In genomic region chr3:107543666-107544065, GRCh38 we compare ENCODE assay signal across 10 cellular contexts. TPM values are rescaled to one million over a fixed set of nuclear protein-coding genes. Genes with fewer than 3 reads are reported as not detected.
DNase-seq lines count a peak whose midpoint lies in the region; ATAC-seq, FAIRE-seq and TF ChIP-seq lines count a peak whose summit lies in the region.
"Had no signal": no experiment of that assay in that cellular context is flagged by ENCODE, and none has a peak within 500 bp of the region (broad histone marks: within the 10 kb centered on the region; RNA-seq: fewer than 3 reads in every experiment).

No MANE protein-coding gene starts in this region.

- in situ Hi-C loops in astrocyte of the spinal cord (cut with HindIII; ENCODE audit: low sequenced_read_pairs): no loop called here

- peaks cover 22% of the 10 kb centered on the region for H3K79me1 ChIP-seq in mesenchymal stem cell (replicated peaks; ENCODE audit: low read length, poor library complexity, severe bottlenecking)

- H3K4me2 ChIP-seq in DND-41 (ENCODE audit: insufficient read depth, low read length) (no peak overlapping the region), mesenchymal stem cell (ENCODE audit: low read length, poor library complexity, severe bottlenecking) (no peak overlapping the region)

- WGBS in mesenchymal stem cell: 91% methylated on average over 4 of the region's 4 CpGs

- H3K4me3 ChIP-seq in DND-41 (ENCODE audit: low read depth in 1 of 2, low read length in 2 of 2) (no peak overlapping the region), astrocyte of the spinal cord (ENCODE audit: low read depth, low read length) (no peak overlapping the region), mesenchymal stem cell (ENCODE audit: insufficient read depth in 1 of 2, low read depth in 1 of 2, low read length in 2 of 2) (no peak overlapping the region)

- no peaks in the 10 kb centered on the region for H3K4me1 ChIP-seq in DND-41 (ENCODE audit: insufficient read depth, low read length)
- no peaks in the 10 kb centered on the region for H3K4me1 ChIP-seq in mesenchymal stem cell (ENCODE audit: control insufficient read depth, insufficient read depth, low read depth, low read length)

- no peak overlapping the region for H3K23ac ChIP-seq in mesenchymal stem cell (ENCODE audit: low read length in 2 of 2)

- no peak for TF ChIP-seq EP300 in Ishikawa (IDR thresholded peaks at IDR 0.05; ENCODE audit: borderline replicate concordance)

- H3K9ac ChIP-seq in DND-41 (ENCODE audit: low read depth, low read length) (no peak overlapping the region), mesenchymal stem cell (ENCODE audit: low read length) (no peak overlapping the region)

- FAIRE-seq in RCC 7860 (lab: Jason Lieb, UNC): no peak

- no peak overlapping the region for H3K18ac ChIP-seq in mesenchymal stem cell (ENCODE audit: low read depth in 1 of 2, low read length in 2 of 2)

- no peak overlapping the region for H4K8ac ChIP-seq in mesenchymal stem cell (ENCODE audit: low read length)

- TF ChIP-seq CTCF in DND-41 (IDR thresholded peaks at IDR 0.05; ENCODE audit: borderline replicate concordance, extremely low read depth, low read length, poor library complexity, severe bottlenecking): peak; percentile 36
- TF ChIP-seq CTCF in astrocyte of the spinal cord (IDR thresholded peaks at IDR 0.05; ENCODE audit: low read depth, low read length): peak; percentile 24

- H2BK5ac ChIP-seq in mesenchymal stem cell (ENCODE audit: low read depth, low read length, poor library complexity, severe bottlenecking): no peak overlapping the region

- H2BK12ac ChIP-seq in mesenchymal stem cell (ENCODE audit: low read length in 2 of 2): no peak overlapping the region

- no peak overlapping the region for H2BK120ac ChIP-seq in mesenchymal stem cell (ENCODE audit: low read depth, low read length)

- peak; percentile 53 for TF ChIP-seq RAD21 in Ishikawa (IDR thresholded peaks at IDR 0.05; ENCODE audit: low read depth)

- H3K27ac ChIP-seq in DND-41 (ENCODE audit: low read length) (no peak overlapping the region), mesenchymal stem cell (ENCODE audit: low read length, poor library complexity, severe bottlenecking) (no peak overlapping the region)

- H3K36me3 ChIP-seq in DND-41 (ENCODE audit: insufficient read depth, low read length) (peaks cover 3% of the 10 kb centered on the region; the same call in 1 of the 2 replicates), mesenchymal stem cell (ENCODE audit: control insufficient read depth in 1 of 2, insufficient read depth in 2 of 2, low read depth in 1 of 2, low read length in 2 of 2) (peaks cover 0 to 3% of the 10 kb centered on the region in 2 experiments)

- H3K4ac ChIP-seq in mesenchymal stem cell (ENCODE audit: low read depth in 1 of 2, low read length in 2 of 2): no peak overlapping the region

- ATAC-seq in DND-41 (ENCODE audit: insufficient read depth, low read depth): no peak
- no peak for ATAC-seq in HG03571 (IDR thresholded peaks at IDR 0.05; ENCODE audit: unreplicated experiment)
- ATAC-seq: left ventricle myocardium superior, T-cell had no signal

- H3K14ac ChIP-seq in mesenchymal stem cell (ENCODE audit: low read length in 2 of 2): no peak overlapping the region

- H3K9me3 ChIP-seq in DND-41 (ENCODE audit: insufficient read depth, low read length, severe bottlenecking): no peaks in the 10 kb centered on the region
- no peaks in the 10 kb centered on the region for H3K9me3 ChIP-seq in mesenchymal stem cell (ENCODE audit: control insufficient read depth, low read length)

- H3K27me3 ChIP-seq in DND-41 (ENCODE audit: insufficient read depth, low read length, poor library complexity): no peaks in the 10 kb centered on the region
- H3K27me3 ChIP-seq in mesenchymal stem cell (ENCODE audit: control insufficient read depth in 1 of 2, insufficient read depth in 1 of 2, low read length in 2 of 2): no peaks in the 10 kb centered on the region

- H3K79me2 ChIP-seq in DND-41 (ENCODE audit: insufficient read depth, low read length): peaks cover 28% of the 10 kb centered on the region

- H4K91ac ChIP-seq in mesenchymal stem cell (ENCODE audit: low read length): no peak overlapping the region

- H4K20me1 ChIP-seq in DND-41 (ENCODE audit: insufficient read depth, low read length): peaks cover 2% of the 10 kb centered on the region

- no peak overlapping the region for H2BK15ac ChIP-seq in mesenchymal stem cell (ENCODE audit: low read depth, poor library complexity, severe bottlenecking)

- H2AFZ ChIP-seq in DND-41 (ENCODE audit: low read depth, low read length) (no peak overlapping the region), mesenchymal stem cell (ENCODE audit: low read depth, low read length) (no peak overlapping the region)

- H2AK5ac ChIP-seq in mesenchymal stem cell (ENCODE audit: low read length, severe bottlenecking): no peak overlapping the region

- DNase-seq in DND-41 (no peak), astrocyte of the spinal cord (ENCODE audit: low read depth, low spot score) (no peak), mesenchymal stem cell (peak; percentile 25), COLO829 (ENCODE audit: low spot score) (no peak), RCC 7860 (ENCODE audit: low spot score) (no peak)
- DNase-seq in activated naive CD4-positive, alpha-beta T cell treated with Interleukin-2 at 50 U/mL for 16 hours: no peak
- DNase-seq: left ventricle myocardium superior had no signal

TF ChIP-seq in Ishikawa, 13 proteins besides CTCF, POLR2A, EP300 and RAD21:
- no peak for TF ChIP-seq ZBTB7A (IDR thresholded peaks at IDR 0.05; ENCODE audit: low read depth)
- no peak for TF ChIP-seq TEAD4 (IDR thresholded peaks at IDR 0.05)
- TF ChIP-seq TCF12 (IDR thresholded peaks at IDR 0.05; ENCODE audit: low read depth): no peak
- no peak for TF ChIP-seq REST (IDR thresholded peaks at IDR 0.05; ENCODE audit: low read depth)
- TF ChIP-seq CEBPB (IDR thresholded peaks at IDR 0.05): no peak
- TF ChIP-seq EGR1 (IDR thresholded peaks at IDR 0.05): no peak
- TF ChIP-seq USF1 (IDR thresholded peaks at IDR 0.05): no peak
- no peak for TF ChIP-seq MAX (IDR thresholded peaks at IDR 0.05)
- TF ChIP-seq FOXM1 (IDR thresholded peaks at IDR 0.05; ENCODE audit: borderline replicate concordance, low read depth): no peak
- no peak for TF ChIP-seq TAF1 (IDR thresholded peaks at IDR 0.05; ENCODE audit: low read depth)
- no peak for TF ChIP-seq CREB1 (IDR thresholded peaks at IDR 0.05; ENCODE audit: low read depth)
- no peak for TF ChIP-seq YY1 (IDR thresholded peaks at IDR 0.05; ENCODE audit: low read depth)
- no peak for TF ChIP-seq NFIC (IDR thresholded peaks at IDR 0.05)

RNA-seq across cellular contexts. Expression of gene BBX, which starts 20.9 kb away (rescaled TPM):
- polyA plus RNA-seq in mesenchymal stem cell (2013, experiment 1 of 2): 37.7 TPM
- polyA plus RNA-seq in mesenchymal stem cell (2013, experiment 2 of 2): 38.4 TPM
